Comparison of ENCODE assay signal across 7 cellular contexts in genomic region chr4:76199664-76200211, GRCh38. TPM values are rescaled to one million over a fixed set of nuclear protein-coding genes. Genes with fewer than 3 reads are reported as not detected.
DNase-seq lines count a peak whose midpoint lies in the region; ATAC-seq and TF ChIP-seq lines count a peak whose summit lies in the region.

No MANE protein-coding gene starts in this region.

- peak; percentile 88 for ATAC-seq in GM18502 (IDR thresholded peaks at IDR 0.05; ENCODE audit: poor library complexity, unreplicated experiment)
- peak; percentile 85 for ATAC-seq in GM21717 (IDR thresholded peaks at IDR 0.05; ENCODE audit: unreplicated experiment)
- ATAC-seq in upper lobe of left lung (ENCODE audit: low FRiP score in 2 of 2) = no peak

- H4K8ac ChIP-seq in mesenchymal stem cell (ENCODE audit: low read length) = no peak overlapping the region

- H2AK5ac ChIP-seq in mesenchymal stem cell (ENCODE audit: low read length, severe bottlenecking) = peak overlapping the region; percentile 43

- H3K9ac ChIP-seq in mesenchymal stem cell (ENCODE audit: low read length) = no peak overlapping the region

- no peak overlapping the region for H3K4me2 ChIP-seq in mesenchymal stem cell (ENCODE audit: low read length, poor library complexity, severe bottlenecking)

- H3K27me3 ChIP-seq in brain microvascular endothelial cell (replicated peaks) (no peaks in the 10 kb centered on the region), mesenchymal stem cell (ENCODE audit: control insufficient read depth in 1 of 2, insufficient read depth in 1 of 2, low read length in 2 of 2) (no peaks in the 10 kb centered on the region), upper lobe of left lung (no peaks in the 10 kb centered on the region)

- peaks cover 31% of the 10 kb centered on the region for H3K79me1 ChIP-seq in mesenchymal stem cell (replicated peaks; ENCODE audit: low read length, poor library complexity, severe bottlenecking)

- no peak overlapping the region for H4K91ac ChIP-seq in mesenchymal stem cell (ENCODE audit: low read length)

- no peak overlapping the region for H3K23ac ChIP-seq in mesenchymal stem cell (ENCODE audit: low read length in 2 of 2)

- peaks cover 18% of the 10 kb centered on the region for H3K4me1 ChIP-seq in mesenchymal stem cell (ENCODE audit: control insufficient read depth, insufficient read depth, low read depth, low read length)
- H3K4me1 ChIP-seq in upper lobe of left lung = peaks cover 81 to 91% (median 84%) of the 10 kb centered on the region in 4 donors

- no peaks in the 10 kb centered on the region for H3K9me3 ChIP-seq in mesenchymal stem cell (ENCODE audit: control insufficient read depth, low read length)
- no peaks in the 10 kb centered on the region for H3K9me3 ChIP-seq in upper lobe of left lung

- H2BK120ac ChIP-seq in mesenchymal stem cell (ENCODE audit: low read depth, low read length) = no peak overlapping the region

- in situ Hi-C loops in brain microvascular endothelial cell (cut with HindIII; ENCODE audit: low pct_ligation_motif_present, low sequenced_read_pairs) = no loop called here

- H2BK5ac ChIP-seq in mesenchymal stem cell (ENCODE audit: low read depth, low read length, poor library complexity, severe bottlenecking) = no peak overlapping the region

- H3K27ac ChIP-seq in brain microvascular endothelial cell (peak overlapping the region; percentile 44), mesenchymal stem cell (ENCODE audit: low read length, poor library complexity, severe bottlenecking) (peak overlapping the region; percentile 5), upper lobe of left lung (peak overlapping the region; percentile 69 to 88 (median 76))

- 70% methylated on average over 13 of the region's 13 CpGs for WGBS in mesenchymal stem cell
- WGBS in upper lobe of left lung, 2 donors = 21 to 29% methylated on average over 13 of the region's 13 CpGs

- H2BK15ac ChIP-seq in mesenchymal stem cell (ENCODE audit: low read depth, poor library complexity, severe bottlenecking) = no peak overlapping the region

- no peak overlapping the region for H3K14ac ChIP-seq in mesenchymal stem cell (ENCODE audit: low read length in 2 of 2)

- H3K18ac ChIP-seq in mesenchymal stem cell (ENCODE audit: low read depth in 1 of 2, low read length in 2 of 2) = peak overlapping the region in 1 of 2 experiments; percentile 1

- H3K36me3 ChIP-seq in brain microvascular endothelial cell (replicated peaks) = peaks cover 3% of the 10 kb centered on the region
- H3K36me3 ChIP-seq in mesenchymal stem cell (ENCODE audit: control insufficient read depth in 1 of 2, insufficient read depth in 2 of 2, low read depth in 1 of 2, low read length in 2 of 2) = peaks cover 6 to 25% of the 10 kb centered on the region in 2 experiments
- H3K36me3 ChIP-seq in upper lobe of left lung = peaks cover 0 to 10% (median 0%) of the 10 kb centered on the region in 4 donors

- H2BK12ac ChIP-seq in mesenchymal stem cell (ENCODE audit: low read length in 2 of 2) = no peak overlapping the region

- H3K4me3 ChIP-seq in brain microvascular endothelial cell (ENCODE audit: low read depth, low read length) (no peak overlapping the region), mesenchymal stem cell (ENCODE audit: insufficient read depth in 1 of 2, low read depth in 1 of 2, low read length in 2 of 2) (no peak overlapping the region), upper lobe of left lung (no peak overlapping the region)

- no peak for TF ChIP-seq EP300 in upper lobe of left lung (IDR thresholded peaks at IDR 0.05)

- no peak for TF ChIP-seq POLR2A in upper lobe of left lung (IDR thresholded peaks at IDR 0.05)

- no peak overlapping the region for H2AFZ ChIP-seq in mesenchymal stem cell (ENCODE audit: low read depth, low read length)

- DNase-seq in LHCN-M2 (ENCODE audit: low read depth) (peak; percentile 47), brain microvascular endothelial cell (peak; percentile 33), mesenchymal stem cell (peak; percentile 34), upper lobe of left lung (no peak), HPDE6-E6E7 (ENCODE audit: extremely low spot score) (no peak)

- H3K4ac ChIP-seq in mesenchymal stem cell (ENCODE audit: low read depth in 1 of 2, low read length in 2 of 2) = peak overlapping the region in 1 of 2 experiments; percentile 40

- TF ChIP-seq CTCF in brain microvascular endothelial cell (IDR thresholded peaks at IDR 0.05; ENCODE audit: low read depth, low read length, missing control alignments) (peak; percentile 29), upper lobe of left lung (IDR thresholded peaks at IDR 0.05) (no peak)

RNA-seq across cellular contexts. Expression of gene SCARB2, which starts 13.9 kb away (rescaled TPM):
- total RNA-seq in LHCN-M2 (2014; rRNA removed) = 156 and 163 TPM in 2 replicates
- polyA plus RNA-seq in LHCN-M2 (2012) = 79.5 TPM
- 254 TPM for polyA plus RNA-seq in mesenchymal stem cell (2013, experiment 1 of 2)
- polyA plus RNA-seq in mesenchymal stem cell (2013, experiment 2 of 2) = 261 TPM
- total RNA-seq in upper lobe of left lung = 100 to 1,000 TPM; 103 to 190 (median 174) TPM

RNA-seq across cellular contexts. Expression of gene NUP54, which starts 51.5 kb away (rescaled TPM):
- total RNA-seq in LHCN-M2 (2014; rRNA removed) (42.4 and 48.2 TPM in 2 replicates), upper lobe of left lung (10 to 100 TPM; 13.7 to 42.0 (median 29.4) TPM)
- polyA plus RNA-seq in LHCN-M2 (2012) = 12.3 TPM
- 20.8 TPM for polyA plus RNA-seq in mesenchymal stem cell (2013, experiment 1 of 2)
- 21.2 TPM for polyA plus RNA-seq in mesenchymal stem cell (2013, experiment 2 of 2)

RNA-seq across cellular contexts. Expression of gene FAM47E, which starts 51.8 kb away (rescaled TPM):
- total RNA-seq in LHCN-M2 (2014; rRNA removed) (0.11 and 0.19 TPM in 2 replicates), upper lobe of left lung (10 to 100 TPM in 2 of 6 donors, 1 to 10 TPM in 4; 4.0 to 17.5 (median 6.5) TPM)
- 0.17 TPM for polyA plus RNA-seq in LHCN-M2 (2012)
- polyA plus RNA-seq in mesenchymal stem cell (2013, experiment 1 of 2) = 0.03 TPM
- 0.27 TPM for polyA plus RNA-seq in mesenchymal stem cell (2013, experiment 2 of 2)

Comparison
In these comparisons a context has a peak if more than half of its experiments do, and no peak if none do; other contexts are left out.
1. ATAC-seq: peak in GM18502 (single experiment) and GM21717 (single experiment); none in upper lobe of left lung (0 of 2).
2. DNase-seq: peak in LHCN-M2 (single experiment), brain microvascular endothelial cell (single experiment) and mesenchymal stem cell (single experiment); none in upper lobe of left lung (0 of 2) and HPDE6-E6E7 (single experiment).
3. H3K27ac ChIP-seq: peak in every context shown above with its lines; median percentile 76 in upper lobe of left lung; 44 in brain microvascular endothelial cell; 5 in mesenchymal stem cell.